In the genomic region with DNA sequence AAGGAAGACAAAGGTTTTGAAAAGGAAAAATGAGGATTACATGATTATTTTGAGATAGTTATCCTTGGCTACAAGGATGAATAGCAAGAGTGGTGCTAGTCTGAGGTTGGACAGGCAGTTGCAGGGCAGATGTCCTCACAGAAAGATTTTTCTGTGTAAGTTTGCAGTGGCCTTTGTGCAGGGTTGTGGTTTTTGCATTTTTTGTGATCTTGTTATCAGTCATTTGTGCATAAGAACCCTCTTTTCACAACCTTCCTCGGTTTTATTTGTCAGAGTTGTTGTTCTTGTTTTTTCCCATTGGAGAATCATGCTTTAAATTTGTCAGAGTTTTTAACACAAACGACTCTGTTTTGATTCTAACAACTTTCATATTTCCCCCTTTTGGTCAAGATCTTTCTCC, we compare ENCODE assay signal across 1 cellular context.
A peak's percentile ranks its signal among the peaks of the same experiment; 100 is the strongest.
TF ChIP-seq lines count a peak whose summit lies in the region.

No MANE protein-coding gene starts in this region.

TF ChIP-seq in GM12878, 131 proteins besides CTCF, POLR2A, EP300 and RAD21:
- no peak for TF ChIP-seq JUND (IDR thresholded peaks at IDR 0.05; ENCODE audit: low read depth, low read length)
- peak; percentile 58 for TF ChIP-seq RUNX3 (IDR thresholded peaks at IDR 0.05; ENCODE audit: low read length)
